ENCODE assay signal across 26 cellular contexts in genomic region chr9:130872511-130872910, GRCh38. TPM values are rescaled to one million over a fixed set of nuclear protein-coding genes. Genes with fewer than 3 reads are reported as not detected.
DNase-seq lines count a peak whose midpoint lies in the region; TF ChIP-seq lines count a peak whose summit lies in the region.
"Had no signal": no experiment of that assay in that cellular context is flagged by ENCODE, and none has a peak within 500 bp of the region (broad histone marks: within the 10 kb centered on the region; RNA-seq: fewer than 3 reads in every experiment).

No MANE protein-coding gene starts in this region.

- H3K27ac ChIP-seq in Peyer's patch = peak overlapping the region in 3 of 4 donors; percentile 46 to 51 (median 48)
- peak overlapping the region; percentile 19 for H3K27ac ChIP-seq in colonic mucosa
- H3K27ac ChIP-seq in liver (ENCODE audit: low read depth in 1 of 2, low read length in 2 of 2) = peak overlapping the region; percentile 53 to 60
- H3K27ac ChIP-seq in substantia nigra (ENCODE audit: low read depth, low read length, poor library complexity, severe bottlenecking) = peak overlapping the region; percentile 70
- H3K27ac ChIP-seq in MM.1S (ENCODE audit: low read length) = no peak overlapping the region
- H3K27ac ChIP-seq: neural progenitor cell had no signal

- WGBS in liver = 55% methylated on average over 9 of the region's 9 CpGs

- peaks cover 0 to 30% (median 3%) of the 10 kb centered on the region in 4 donors for H3K4me1 ChIP-seq in Peyer's patch
- H3K4me1 ChIP-seq in colonic mucosa = no peaks in the 10 kb centered on the region
- peaks cover 6 to 21% (median 21%) of the 10 kb centered on the region in 4 donors for H3K4me1 ChIP-seq in liver (ENCODE audit: control insufficient read depth in 4 of 4, insufficient read depth in 4 of 4, low read length in 3 of 4)
- no peaks in the 10 kb centered on the region for H3K4me1 ChIP-seq in MM.1S (ENCODE audit: low read length)

- TF ChIP-seq CTCF in Peyer's patch (IDR thresholded peaks at IDR 0.05) = no peak
- no peak for TF ChIP-seq CTCF in colonic mucosa (IDR thresholded peaks at IDR 0.05)
- no peak for TF ChIP-seq CTCF in liver (IDR thresholded peaks at IDR 0.05; ENCODE audit: low read depth, low read length, missing input control)
- no peak for TF ChIP-seq CTCF in MM.1S (IDR thresholded peaks at IDR 0.05; ENCODE audit: low read length)

- no peaks in the 10 kb centered on the region for H4K20me1 ChIP-seq in MM.1S (ENCODE audit: insufficient read depth, low read length)

- DNase-seq in Peyer's patch = no peak
- DNase-seq in colonic mucosa = no peak
- no peak for DNase-seq in substantia nigra (lab: John Stamatoyannopoulos, UW)
- no peak for DNase-seq in MM.1S
- DNase-seq in COLO668 (lab: John Stamatoyannopoulos, UW; ENCODE audit: unreplicated experiment) = no peak
- no peak for DNase-seq in hippocampal formation (lab: John Stamatoyannopoulos, UW)
- no peak for DNase-seq in mesenteric fat pad (ENCODE audit: low spot score)
- DNase-seq: activated CD4-positive, CD25-positive, alpha-beta regulatory T cell; activated CD8-positive, alpha-beta T cell treated with anti-CD3 and anti-CD28 coated beads for 36 hours; activated effector memory CD4-positive, alpha-beta T cell treated with anti-CD3 and anti-CD28 coated beads, Interleukin-2, amount 50 U/mL, for 16 hours; activated naive CD8-positive, alpha-beta T cell treated with anti-CD3 and anti-CD28 coated beads, Interleukin-2, amount 10 ng/mL, durations not matched to agents 7 days and 5 days; activated T-cell treated with anti-CD3 and anti-CD28 coated beads for 4 hours; cortex of kidney; H7; KG1; NCI-H1436 treated with DMSO at 0.1 percent for 48 hours; SHP77; SW 1271 had no signal

- peaks cover 0 to 58% (median 0%) of the 10 kb centered on the region in 3 donors for H3K36me3 ChIP-seq in Peyer's patch
- no peaks in the 10 kb centered on the region for H3K36me3 ChIP-seq in colonic mucosa
- H3K36me3 ChIP-seq in liver (ENCODE audit: control insufficient read depth in 4 of 4, insufficient read depth in 3 of 4, low read depth in 1 of 4, low read length in 3 of 4) = peaks cover 3 to 21% (median 4%) of the 10 kb centered on the region in 4 donors
- H3K36me3 ChIP-seq in MM.1S (replicated peaks; ENCODE audit: insufficient read depth, low read length) = no peaks in the 10 kb centered on the region
- H3K36me3 ChIP-seq: neural progenitor cell had no signal

- H3F3A ChIP-seq in MM.1S (ENCODE audit: insufficient read depth, low read length) = no peaks in the 10 kb centered on the region

- no peaks in the 10 kb centered on the region for H3K79me2 ChIP-seq in MM.1S (ENCODE audit: low read length)

- H3K9me2 ChIP-seq in MM.1S (replicated peaks; ENCODE audit: insufficient read depth, low read length) = no peaks in the 10 kb centered on the region

- H3K9me3 ChIP-seq in Peyer's patch = no peaks in the 10 kb centered on the region
- no peaks in the 10 kb centered on the region for H3K9me3 ChIP-seq in colonic mucosa
- no peaks in the 10 kb centered on the region for H3K9me3 ChIP-seq in liver (ENCODE audit: control insufficient read depth in 4 of 4, low read length in 3 of 4)
- no peaks in the 10 kb centered on the region for H3K9me3 ChIP-seq in MM.1S (replicated peaks; ENCODE audit: insufficient read depth, low read length)

- H3K4me3 ChIP-seq in Peyer's patch = no peak overlapping the region
- no peak overlapping the region for H3K4me3 ChIP-seq in colonic mucosa
- H3K4me3 ChIP-seq in liver (ENCODE audit: low read depth in 1 of 3, low read length in 3 of 3) = no peak overlapping the region
- no peak overlapping the region for H3K4me3 ChIP-seq in MM.1S (ENCODE audit: low read length)
- H3K4me3 ChIP-seq: neural progenitor cell had no signal

- H3K4me2 ChIP-seq in MM.1S (ENCODE audit: low read depth, low read length) = no peak overlapping the region
- H3K4me2 ChIP-seq: neural progenitor cell had no signal

- no peak overlapping the region for H2AFZ ChIP-seq in MM.1S (ENCODE audit: low read length)
- H2AFZ ChIP-seq: neural progenitor cell had no signal

- no peak for TF ChIP-seq POLR2A in Peyer's patch (IDR thresholded peaks at IDR 0.05)

- no peak for TF ChIP-seq RAD21 in liver (IDR thresholded peaks at IDR 0.05)

- H3K27me3 ChIP-seq in Peyer's patch = no peaks in the 10 kb centered on the region
- H3K27me3 ChIP-seq in colonic mucosa = no peaks in the 10 kb centered on the region
- H3K27me3 ChIP-seq in liver (ENCODE audit: control insufficient read depth in 4 of 4, insufficient read depth in 4 of 4, low read length in 3 of 4) = no peaks in the 10 kb centered on the region
- H3K27me3 ChIP-seq in MM.1S (replicated peaks; ENCODE audit: insufficient read depth, low read length) = no peaks in the 10 kb centered on the region
- H3K27me3 ChIP-seq: neural progenitor cell had no signal

- H3K9ac ChIP-seq in colonic mucosa (ENCODE audit: low read depth in 2 of 2, low read length in 2 of 2) (peak overlapping the region in 1 of 2 donors; percentile 66), liver (ENCODE audit: low read depth in 1 of 2, low read length in 2 of 2) (no peak overlapping the region), MM.1S (ENCODE audit: low read length) (no peak overlapping the region)
- H3K9ac ChIP-seq: neural progenitor cell had no signal

- intact Hi-C loops in colonic mucosa (cut with DNase I) = loop anchor here (5.0 kb wide), 1 partner anchor 125 kb away; no protein-coding TSS in a partner anchor

TF ChIP-seq in liver, 16 proteins besides CTCF, POLR2A, EP300 and RAD21:
- no peak for TF ChIP-seq TAF1 (conservative IDR thresholded peaks at IDR 0.05)
- TF ChIP-seq FOXA1 (IDR thresholded peaks at IDR 0.05) = no peak
- TF ChIP-seq NR2F2 (IDR thresholded peaks at IDR 0.05) = no peak
TF ChIP-seq in liver: peak in this region for 0.

RNA-seq across cellular contexts. Expression of gene QRFP, which starts 24.1 kb away (rescaled TPM):
- total RNA-seq in Peyer's patch (not detected), colonic mucosa (under 1 TPM in 1 of 2 donors, not detected in 1; 0.77 TPM), liver (under 1 TPM in 1 of 2 donors, not detected in 1; 0.05 TPM), mesenteric fat pad (not detected)
- polyA plus RNA-seq in liver = not detected
- total RNA-seq: activated CD8-positive, alpha-beta T cell treated with anti-CD3 and anti-CD28 coated beads for 36 hours; activated naive CD8-positive, alpha-beta T cell treated with anti-CD3 and anti-CD28 coated beads, Interleukin-2, amount 10 ng/mL, durations not matched to agents 7 days and 5 days; fibroblast of lung; glomerular endothelial cell; H7; HT1080; NCI-H460; posterior vena cava; skeletal muscle tissue had no signal
- polyA plus RNA-seq: fibroblast of lung had no signal

RNA-seq across cellular contexts. Expression of gene ABL1, which starts 37.5 kb away (rescaled TPM):
- total RNA-seq in Peyer's patch = 10 to 100 TPM; 43.6 to 85.8 (median 67.4) TPM
- total RNA-seq in colonic mucosa = 10 to 100 TPM; 86.0 to 97.9 TPM
- total RNA-seq in liver = 10 to 100 TPM; 11.2 to 14.2 TPM
- 10 to 100 TPM in 1 of 2 donors, 1 to 10 TPM in 1; 4.2 to 10.7 TPM for polyA plus RNA-seq in liver
- total RNA-seq in mesenteric fat pad = 92.4 TPM
